2 cellular contexts compared by ENCODE assay signal in genomic region chr11:106061249-106061794, GRCh38.
A peak's percentile ranks its signal among the peaks of the same experiment; 100 is the strongest.
TF ChIP-seq lines count a peak whose summit lies in the region.

No MANE protein-coding gene starts in this region.

TF ChIP-seq in GM23338, 12 proteins besides CTCF, POLR2A, EP300 and RAD21:
- TF ChIP-seq, protein P1, sequence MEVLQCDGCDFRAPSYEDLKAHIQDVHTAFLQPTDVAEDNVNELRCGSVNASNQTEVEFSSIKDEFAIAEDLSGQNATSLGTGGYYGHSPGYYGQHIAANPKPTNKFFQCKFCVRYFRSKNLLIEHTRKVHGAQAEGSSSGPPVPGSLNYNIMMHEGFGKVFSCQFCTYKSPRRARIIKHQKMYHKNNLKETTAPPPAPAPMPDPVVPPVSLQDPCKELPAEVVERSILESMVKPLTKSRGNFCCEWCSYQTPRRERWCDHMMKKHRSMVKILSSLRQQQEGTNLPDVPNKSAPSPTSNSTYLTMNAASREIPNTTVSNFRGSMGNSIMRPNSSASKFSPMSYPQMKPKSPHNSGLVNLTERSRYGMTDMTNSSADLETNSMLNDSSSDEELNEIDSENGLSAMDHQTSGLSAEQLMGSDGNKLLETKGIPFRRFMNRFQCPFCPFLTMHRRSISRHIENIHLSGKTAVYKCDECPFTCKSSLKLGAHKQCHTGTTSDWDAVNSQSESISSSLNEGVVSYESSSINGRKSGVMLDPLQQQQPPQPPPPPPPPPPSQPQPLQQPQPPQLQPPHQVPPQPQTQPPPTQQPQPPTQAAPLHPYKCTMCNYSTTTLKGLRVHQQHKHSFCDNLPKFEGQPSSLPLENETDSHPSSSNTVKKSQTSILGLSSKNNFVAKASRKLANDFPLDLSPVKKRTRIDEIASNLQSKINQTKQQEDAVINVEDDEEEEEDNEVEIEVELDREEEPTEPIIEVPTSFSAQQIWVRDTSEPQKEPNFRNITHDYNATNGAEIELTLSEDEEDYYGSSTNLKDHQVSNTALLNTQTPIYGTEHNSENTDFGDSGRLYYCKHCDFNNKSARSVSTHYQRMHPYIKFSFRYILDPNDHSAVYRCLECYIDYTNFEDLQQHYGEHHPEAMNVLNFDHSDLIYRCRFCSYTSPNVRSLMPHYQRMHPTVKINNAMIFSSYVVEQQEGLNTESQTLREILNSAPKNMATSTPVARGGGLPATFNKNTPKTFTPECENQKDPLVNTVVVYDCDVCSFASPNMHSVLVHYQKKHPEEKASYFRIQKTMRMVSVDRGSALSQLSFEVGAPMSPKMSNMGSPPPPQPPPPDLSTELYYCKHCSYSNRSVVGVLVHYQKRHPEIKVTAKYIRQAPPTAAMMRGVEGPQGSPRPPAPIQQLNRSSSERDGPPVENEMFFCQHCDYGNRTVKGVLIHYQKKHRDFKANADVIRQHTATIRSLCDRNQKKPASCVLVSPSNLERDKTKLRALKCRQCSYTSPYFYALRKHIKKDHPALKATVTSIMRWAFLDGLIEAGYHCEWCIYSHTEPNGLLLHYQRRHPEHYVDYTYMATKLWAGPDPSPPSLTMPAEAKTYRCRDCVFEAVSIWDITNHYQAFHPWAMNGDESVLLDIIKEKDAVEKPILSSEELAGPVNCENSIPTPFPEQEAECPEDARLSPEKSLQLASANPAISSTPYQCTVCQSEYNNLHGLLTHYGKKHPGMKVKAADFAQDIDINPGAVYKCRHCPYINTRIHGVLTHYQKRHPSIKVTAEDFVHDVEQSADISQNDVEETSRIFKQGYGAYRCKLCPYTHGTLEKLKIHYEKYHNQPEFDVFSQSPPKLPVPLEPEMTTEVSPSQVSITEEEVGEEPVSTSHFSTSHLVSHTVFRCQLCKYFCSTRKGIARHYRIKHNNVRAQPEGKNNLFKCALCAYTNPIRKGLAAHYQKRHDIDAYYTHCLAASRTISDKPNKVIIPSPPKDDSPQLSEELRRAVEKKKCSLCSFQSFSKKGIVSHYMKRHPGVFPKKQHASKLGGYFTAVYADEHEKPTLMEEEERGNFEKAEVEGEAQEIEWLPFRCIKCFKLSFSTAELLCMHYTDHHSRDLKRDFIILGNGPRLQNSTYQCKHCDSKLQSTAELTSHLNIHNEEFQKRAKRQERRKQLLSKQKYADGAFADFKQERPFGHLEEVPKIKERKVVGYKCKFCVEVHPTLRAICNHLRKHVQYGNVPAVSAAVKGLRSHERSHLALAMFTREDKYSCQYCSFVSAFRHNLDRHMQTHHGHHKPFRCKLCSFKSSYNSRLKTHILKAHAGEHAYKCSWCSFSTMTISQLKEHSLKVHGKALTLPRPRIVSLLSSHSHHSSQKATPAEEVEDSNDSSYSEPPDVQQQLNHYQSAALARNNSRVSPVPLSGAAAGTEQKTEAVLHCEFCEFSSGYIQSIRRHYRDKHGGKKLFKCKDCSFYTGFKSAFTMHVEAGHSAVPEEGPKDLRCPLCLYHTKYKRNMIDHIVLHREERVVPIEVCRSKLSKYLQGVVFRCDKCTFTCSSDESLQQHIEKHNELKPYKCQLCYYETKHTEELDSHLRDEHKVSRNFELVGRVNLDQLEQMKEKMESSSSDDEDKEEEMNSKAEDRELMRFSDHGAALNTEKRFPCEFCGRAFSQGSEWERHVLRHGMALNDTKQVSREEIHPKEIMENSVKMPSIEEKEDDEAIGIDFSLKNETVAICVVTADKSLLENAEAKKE (CRISPR knock-in tag; IDR thresholded peaks at IDR 0.05): peak; percentile 99
- TF ChIP-seq ZNF114 (CRISPR knock-in tag; IDR thresholded peaks at IDR 0.05): no peak

TF ChIP-seq in WTC11, 78 proteins besides CTCF, POLR2A, EP300 and RAD21:
- TF ChIP-seq, protein P2, sequence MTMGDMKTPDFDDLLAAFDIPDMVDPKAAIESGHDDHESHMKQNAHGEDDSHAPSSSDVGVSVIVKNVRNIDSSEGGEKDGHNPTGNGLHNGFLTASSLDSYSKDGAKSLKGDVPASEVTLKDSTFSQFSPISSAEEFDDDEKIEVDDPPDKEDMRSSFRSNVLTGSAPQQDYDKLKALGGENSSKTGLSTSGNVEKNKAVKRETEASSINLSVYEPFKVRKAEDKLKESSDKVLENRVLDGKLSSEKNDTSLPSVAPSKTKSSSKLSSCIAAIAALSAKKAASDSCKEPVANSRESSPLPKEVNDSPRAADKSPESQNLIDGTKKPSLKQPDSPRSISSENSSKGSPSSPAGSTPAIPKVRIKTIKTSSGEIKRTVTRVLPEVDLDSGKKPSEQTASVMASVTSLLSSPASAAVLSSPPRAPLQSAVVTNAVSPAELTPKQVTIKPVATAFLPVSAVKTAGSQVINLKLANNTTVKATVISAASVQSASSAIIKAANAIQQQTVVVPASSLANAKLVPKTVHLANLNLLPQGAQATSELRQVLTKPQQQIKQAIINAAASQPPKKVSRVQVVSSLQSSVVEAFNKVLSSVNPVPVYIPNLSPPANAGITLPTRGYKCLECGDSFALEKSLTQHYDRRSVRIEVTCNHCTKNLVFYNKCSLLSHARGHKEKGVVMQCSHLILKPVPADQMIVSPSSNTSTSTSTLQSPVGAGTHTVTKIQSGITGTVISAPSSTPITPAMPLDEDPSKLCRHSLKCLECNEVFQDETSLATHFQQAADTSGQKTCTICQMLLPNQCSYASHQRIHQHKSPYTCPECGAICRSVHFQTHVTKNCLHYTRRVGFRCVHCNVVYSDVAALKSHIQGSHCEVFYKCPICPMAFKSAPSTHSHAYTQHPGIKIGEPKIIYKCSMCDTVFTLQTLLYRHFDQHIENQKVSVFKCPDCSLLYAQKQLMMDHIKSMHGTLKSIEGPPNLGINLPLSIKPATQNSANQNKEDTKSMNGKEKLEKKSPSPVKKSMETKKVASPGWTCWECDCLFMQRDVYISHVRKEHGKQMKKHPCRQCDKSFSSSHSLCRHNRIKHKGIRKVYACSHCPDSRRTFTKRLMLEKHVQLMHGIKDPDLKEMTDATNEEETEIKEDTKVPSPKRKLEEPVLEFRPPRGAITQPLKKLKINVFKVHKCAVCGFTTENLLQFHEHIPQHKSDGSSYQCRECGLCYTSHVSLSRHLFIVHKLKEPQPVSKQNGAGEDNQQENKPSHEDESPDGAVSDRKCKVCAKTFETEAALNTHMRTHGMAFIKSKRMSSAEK (CRISPR knock-in tag; IDR thresholded peaks at IDR 0.05; ENCODE audit: borderline replicate concordance): no peak
- TF ChIP-seq JUN (CRISPR knock-in tag; IDR thresholded peaks at IDR 0.05): no peak
- no peak for TF ChIP-seq ZNF281 (CRISPR knock-in tag; IDR thresholded peaks at IDR 0.05)
- TF ChIP-seq, protein P3, sequence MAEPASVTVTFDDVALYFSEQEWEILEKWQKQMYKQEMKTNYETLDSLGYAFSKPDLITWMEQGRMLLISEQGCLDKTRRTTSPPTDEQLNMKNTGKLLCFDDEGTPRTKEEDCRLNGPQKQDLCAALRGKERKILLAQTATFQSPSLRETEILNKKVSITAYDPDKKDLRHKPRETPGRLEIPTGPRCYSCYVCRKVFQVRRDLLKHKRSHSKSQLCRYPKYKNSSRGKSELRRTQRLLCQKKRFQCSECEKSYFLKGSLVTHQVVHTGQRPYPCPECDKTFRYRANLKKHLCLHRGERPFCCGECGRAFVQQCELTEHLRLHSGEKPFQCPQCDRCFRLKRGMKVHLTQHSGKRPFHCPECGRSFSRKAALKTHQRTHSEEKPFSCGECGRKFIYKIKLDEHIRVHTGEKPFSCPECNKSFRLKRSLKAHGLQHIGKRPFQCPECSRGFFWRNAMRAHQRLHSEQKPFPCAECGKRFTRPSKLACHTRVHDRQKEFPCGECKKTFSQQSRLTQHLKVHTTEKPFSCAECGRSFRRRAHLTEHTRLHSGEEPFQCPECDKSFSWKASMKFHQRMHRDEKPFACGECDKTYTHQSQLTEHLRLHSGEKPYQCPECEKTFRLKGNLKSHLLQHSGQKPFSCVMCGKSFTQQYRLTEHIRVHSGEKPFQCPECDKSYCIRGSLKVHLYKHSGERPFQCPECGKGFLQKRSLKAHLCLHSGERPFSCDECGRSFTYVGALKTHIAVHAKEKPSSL (CRISPR knock-in tag; conservative IDR thresholded peaks at IDR 0.05): no peak
- no peak for TF ChIP-seq IRF2 (CRISPR knock-in tag; IDR thresholded peaks at IDR 0.05; ENCODE audit: borderline replicate concordance, low read depth)
- TF ChIP-seq MAX (CRISPR knock-in tag; IDR thresholded peaks at IDR 0.05): no peak
- TF ChIP-seq SOX15 (CRISPR knock-in tag; IDR thresholded peaks at IDR 0.05): no peak
- no peak for TF ChIP-seq E2F4 (CRISPR knock-in tag; IDR thresholded peaks at IDR 0.05; ENCODE audit: borderline replicate concordance, low read depth)
- TF ChIP-seq EMX1 (CRISPR knock-in tag; IDR thresholded peaks at IDR 0.05): no peak
- TF ChIP-seq FOXP1 (CRISPR knock-in tag; IDR thresholded peaks at IDR 0.05; ENCODE audit: borderline replicate concordance): no peak
- TF ChIP-seq ZMAT4 (CRISPR knock-in tag; IDR thresholded peaks at IDR 0.05): no peak
- TF ChIP-seq, protein P4, sequence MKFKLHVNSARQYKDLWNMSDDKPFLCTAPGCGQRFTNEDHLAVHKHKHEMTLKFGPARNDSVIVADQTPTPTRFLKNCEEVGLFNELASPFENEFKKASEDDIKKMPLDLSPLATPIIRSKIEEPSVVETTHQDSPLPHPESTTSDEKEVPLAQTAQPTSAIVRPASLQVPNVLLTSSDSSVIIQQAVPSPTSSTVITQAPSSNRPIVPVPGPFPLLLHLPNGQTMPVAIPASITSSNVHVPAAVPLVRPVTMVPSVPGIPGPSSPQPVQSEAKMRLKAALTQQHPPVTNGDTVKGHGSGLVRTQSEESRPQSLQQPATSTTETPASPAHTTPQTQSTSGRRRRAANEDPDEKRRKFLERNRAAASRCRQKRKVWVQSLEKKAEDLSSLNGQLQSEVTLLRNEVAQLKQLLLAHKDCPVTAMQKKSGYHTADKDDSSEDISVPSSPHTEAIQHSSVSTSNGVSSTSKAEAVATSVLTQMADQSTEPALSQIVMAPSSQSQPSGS (CRISPR knock-in tag; IDR thresholded peaks at IDR 0.05; ENCODE audit: borderline replicate concordance, low read depth): no peak
- TF ChIP-seq ZNF232 (CRISPR knock-in tag; IDR thresholded peaks at IDR 0.05): no peak
- TF ChIP-seq ZNF219 (CRISPR knock-in tag; IDR thresholded peaks at IDR 0.05; ENCODE audit: borderline replicate concordance): no peak
- TF ChIP-seq ZBTB43 (CRISPR knock-in tag; IDR thresholded peaks at IDR 0.05): no peak
- no peak for TF ChIP-seq TCF7 (CRISPR knock-in tag; IDR thresholded peaks at IDR 0.05; ENCODE audit: low read depth)
- TF ChIP-seq, protein P5, sequence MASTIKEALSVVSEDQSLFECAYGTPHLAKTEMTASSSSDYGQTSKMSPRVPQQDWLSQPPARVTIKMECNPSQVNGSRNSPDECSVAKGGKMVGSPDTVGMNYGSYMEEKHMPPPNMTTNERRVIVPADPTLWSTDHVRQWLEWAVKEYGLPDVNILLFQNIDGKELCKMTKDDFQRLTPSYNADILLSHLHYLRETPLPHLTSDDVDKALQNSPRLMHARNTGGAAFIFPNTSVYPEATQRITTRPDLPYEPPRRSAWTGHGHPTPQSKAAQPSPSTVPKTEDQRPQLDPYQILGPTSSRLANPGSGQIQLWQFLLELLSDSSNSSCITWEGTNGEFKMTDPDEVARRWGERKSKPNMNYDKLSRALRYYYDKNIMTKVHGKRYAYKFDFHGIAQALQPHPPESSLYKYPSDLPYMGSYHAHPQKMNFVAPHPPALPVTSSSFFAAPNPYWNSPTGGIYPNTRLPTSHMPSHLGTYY (CRISPR knock-in tag; IDR thresholded peaks at IDR 0.05): no peak
